Comparison of ENCODE assay signal across 1 cellular context in genomic region chr3:49027634-49028033, GRCh38.
TF ChIP-seq lines count a peak whose summit lies in the region.

No MANE protein-coding gene starts in this region.

TF ChIP-seq in HepG2, 621 proteins besides CTCF, POLR2A, EP300 and RAD21:
- no peak for TF ChIP-seq PHF8 (CRISPR knock-in tag; IDR thresholded peaks at IDR 0.05)
- TF ChIP-seq ZNF484 (CRISPR knock-in tag; IDR thresholded peaks at IDR 0.05; ENCODE audit: borderline replicate concordance, low read depth) = no peak
- TF ChIP-seq POLR2AphosphoS5 (IDR thresholded peaks at IDR 0.05; ENCODE audit: low read depth, low read length) = peak; percentile 39; the same call in 1 of the 2 replicates
- TF ChIP-seq REST (IDR thresholded peaks at IDR 0.05; ENCODE audit: borderline replicate concordance in 1 of 2, low read depth in 1 of 2, low read length in 2 of 2) = no peak
- no peak for TF ChIP-seq ZNF672 (CRISPR knock-in tag; IDR thresholded peaks at IDR 0.05)
- no peak for TF ChIP-seq SMC3 (IDR thresholded peaks at IDR 0.05; ENCODE audit: low read length)
- no peak for TF ChIP-seq ATRX (CRISPR knock-in tag; IDR thresholded peaks at IDR 0.05; ENCODE audit: borderline replicate concordance)
- no peak for TF ChIP-seq RFX5 (IDR thresholded peaks at IDR 0.05; ENCODE audit: low read depth, low read length)
- no peak for TF ChIP-seq PRMT3 (CRISPR knock-in tag; IDR thresholded peaks at IDR 0.05; ENCODE audit: borderline replicate concordance, low read depth)
- TF ChIP-seq ISL2 (CRISPR knock-in tag; IDR thresholded peaks at IDR 0.05) = no peak
- no peak for TF ChIP-seq ZBTB10 (CRISPR knock-in tag; IDR thresholded peaks at IDR 0.05; ENCODE audit: borderline replicate concordance)
- no peak for TF ChIP-seq NR1H2 (CRISPR knock-in tag; IDR thresholded peaks at IDR 0.05; ENCODE audit: borderline replicate concordance, low read depth)
- no peak for TF ChIP-seq ZHX2 (IDR thresholded peaks at IDR 0.05; ENCODE audit: low read depth)
- no peak for TF ChIP-seq ZHX2 (CRISPR knock-in tag; IDR thresholded peaks at IDR 0.05; ENCODE audit: borderline replicate concordance)
- TF ChIP-seq ZNF652 (CRISPR knock-in tag; IDR thresholded peaks at IDR 0.05; ENCODE audit: borderline replicate concordance, low read depth) = no peak
- TF ChIP-seq HMG20A (CRISPR knock-in tag; IDR thresholded peaks at IDR 0.05; ENCODE audit: borderline replicate concordance) = no peak
- no peak for TF ChIP-seq PBX3 (CRISPR knock-in tag; IDR thresholded peaks at IDR 0.05; ENCODE audit: borderline replicate concordance)
- TF ChIP-seq SUZ12 (IDR thresholded peaks at IDR 0.05; ENCODE audit: low read depth, low read length) = no peak
- no peak for TF ChIP-seq ZNF646 (CRISPR knock-in tag; IDR thresholded peaks at IDR 0.05)
- no peak for TF ChIP-seq NKX3-1 (CRISPR knock-in tag; IDR thresholded peaks at IDR 0.05)
- peak; percentile 64 for TF ChIP-seq POLR2G (IDR thresholded peaks at IDR 0.05; ENCODE audit: low read depth, low read length)
- TF ChIP-seq TGIF2 (CRISPR knock-in tag; IDR thresholded peaks at IDR 0.05) = 0 out of 2 replicates have a peak, but pooled peaks have one; percentile 41
